ENCODE assay signal across 34 cellular contexts in genomic region chr17:5220074-5220473, GRCh38. TPM values are rescaled to one million over a fixed set of nuclear protein-coding genes. Genes with fewer than 3 reads are reported as not detected.
DNase-seq lines count a peak whose midpoint lies in the region; ATAC-seq, FAIRE-seq and TF ChIP-seq lines count a peak whose summit lies in the region.
"Had no signal": no experiment of that assay in that cellular context is flagged by ENCODE, and none has a peak within 500 bp of the region (broad histone marks: within the 10 kb centered on the region; RNA-seq: fewer than 3 reads in every experiment).

No MANE protein-coding gene starts in this region.

- H3K36me3 Mint-ChIP-seq in activated naive CD8-positive, alpha-beta T cell = no peaks in the 10 kb centered on the region
- H3K36me3 Mint-ChIP-seq in activated naive CD8-positive, alpha-beta T cell treated with anti-CD3 and anti-CD28 coated beads for 36 hours = peaks cover 7% of the 10 kb centered on the region
- peaks cover 32% of the 10 kb centered on the region for H3K36me3 Mint-ChIP-seq in CD8-positive, alpha-beta T cell
- no peaks in the 10 kb centered on the region for H3K36me3 Mint-ChIP-seq in natural killer cell treated with Interleukin-12 subunit alpha and Interleukin-12 subunit beta and Interleukin-15 and Interleukin-18, amount 100 ng/mL, for 72 hours

- H3K4me3 Mint-ChIP-seq in activated naive CD8-positive, alpha-beta T cell = no peak overlapping the region
- H3K4me3 Mint-ChIP-seq in activated naive CD8-positive, alpha-beta T cell treated with anti-CD3 and anti-CD28 coated beads for 36 hours = no peak overlapping the region
- no peak overlapping the region for H3K4me3 Mint-ChIP-seq in CD8-positive, alpha-beta T cell
- H3K4me3 Mint-ChIP-seq in natural killer cell treated with Interleukin-12 subunit alpha and Interleukin-12 subunit beta and Interleukin-15 and Interleukin-18, amount 100 ng/mL, for 72 hours = peak overlapping the region; percentile 34
- H3K4me3 Mint-ChIP-seq: activated CD4-positive, alpha-beta T cell treated with anti-CD3 and anti-CD28 coated beads for 36 hours; activated CD8-positive, alpha-beta T cell treated with anti-CD3 and anti-CD28 coated beads for 36 hours; activated naive CD4-positive, alpha-beta T cell treated with anti-CD3 and anti-CD28 coated beads, Interleukin-2, amount 50 U/mL, for 24 hours had no signal

- H3K27me3 Mint-ChIP-seq in activated naive CD8-positive, alpha-beta T cell = no peaks in the 10 kb centered on the region
- no peaks in the 10 kb centered on the region for H3K27me3 Mint-ChIP-seq in activated naive CD8-positive, alpha-beta T cell treated with anti-CD3 and anti-CD28 coated beads for 36 hours
- H3K27me3 Mint-ChIP-seq in CD8-positive, alpha-beta T cell (ENCODE audit: low read depth) = no peaks in the 10 kb centered on the region
- no peaks in the 10 kb centered on the region for H3K27me3 Mint-ChIP-seq in natural killer cell treated with Interleukin-12 subunit alpha and Interleukin-12 subunit beta and Interleukin-15 and Interleukin-18, amount 100 ng/mL, for 72 hours
- H3K27me3 Mint-ChIP-seq: activated CD4-positive, alpha-beta T cell treated with anti-CD3 and anti-CD28 coated beads for 36 hours; activated CD8-positive, alpha-beta T cell treated with anti-CD3 and anti-CD28 coated beads for 36 hours; activated naive CD4-positive, alpha-beta T cell treated with anti-CD3 and anti-CD28 coated beads, Interleukin-2, amount 50 U/mL, for 24 hours; naive thymus-derived CD4-positive, alpha-beta T cell had no signal

- POLR2A ChIA-PET in CD8-positive, alpha-beta T cell (lab: Charles Lee) = interaction anchor here (1.2 kb wide), 1 partner anchor 17 kb away, joined by 3 read pairs; no protein-coding TSS in a partner anchor

- no peaks in the 10 kb centered on the region for H3K9me3 Mint-ChIP-seq in activated naive CD8-positive, alpha-beta T cell (ENCODE audit: low read depth)
- no peaks in the 10 kb centered on the region for H3K9me3 Mint-ChIP-seq in activated naive CD8-positive, alpha-beta T cell treated with anti-CD3 and anti-CD28 coated beads for 36 hours
- no peaks in the 10 kb centered on the region for H3K9me3 Mint-ChIP-seq in CD8-positive, alpha-beta T cell
- H3K9me3 Mint-ChIP-seq in natural killer cell treated with Interleukin-12 subunit alpha and Interleukin-12 subunit beta and Interleukin-15 and Interleukin-18, amount 100 ng/mL, for 72 hours = no peaks in the 10 kb centered on the region
- H3K9me3 Mint-ChIP-seq: activated CD8-positive, alpha-beta T cell treated with anti-CD3 and anti-CD28 coated beads for 36 hours; activated naive CD4-positive, alpha-beta T cell treated with anti-CD3 and anti-CD28 coated beads, Interleukin-2, amount 50 U/mL, for 24 hours; naive thymus-derived CD4-positive, alpha-beta T cell had no signal

- WGBS in adrenal gland, 4 donors = 47 to 52% (median 50%) methylated on average over 5 of the region's 5 CpGs

- CTCF ChIA-PET in CD8-positive, alpha-beta T cell (lab: Charles Lee) = no interaction called here

- no peak for TF ChIP-seq CTCF in CD8-positive, alpha-beta T cell (IDR thresholded peaks at IDR 0.05)
- no peak for TF ChIP-seq CTCF in adrenal gland (IDR thresholded peaks at IDR 0.05)

- H3K36me3 ChIP-seq in CD8-positive, alpha-beta T cell (ENCODE audit: insufficient read depth, low read length) = no peaks in the 10 kb centered on the region
- H3K36me3 ChIP-seq in adrenal gland (replicated peaks in 1 of 2) = peaks cover 0 to 7% of the 10 kb centered on the region in 2 donors
- H3K36me3 ChIP-seq: colonic mucosa had no signal

- peaks cover 20% of the 10 kb centered on the region for H3K4me1 Mint-ChIP-seq in activated naive CD8-positive, alpha-beta T cell (ENCODE audit: low read depth)
- peaks cover 15% of the 10 kb centered on the region for H3K4me1 Mint-ChIP-seq in activated naive CD8-positive, alpha-beta T cell treated with anti-CD3 and anti-CD28 coated beads for 36 hours
- peaks cover 27% of the 10 kb centered on the region for H3K4me1 Mint-ChIP-seq in CD8-positive, alpha-beta T cell (ENCODE audit: low read depth)
- peaks cover 25 to 34% of the 10 kb centered on the region in 2 donors for H3K4me1 Mint-ChIP-seq in natural killer cell treated with Interleukin-12 subunit alpha and Interleukin-12 subunit beta and Interleukin-15 and Interleukin-18, amount 100 ng/mL, for 72 hours (ENCODE audit: low read depth in 2 of 2)

- H3K4me3 ChIP-seq in CD8-positive, alpha-beta T cell (ENCODE audit: low read depth, low read length) = no peak overlapping the region
- no peak overlapping the region for H3K4me3 ChIP-seq in adrenal gland
- H3K4me3 ChIP-seq: colonic mucosa, testis had no signal

- H3K27ac Mint-ChIP-seq in activated naive CD8-positive, alpha-beta T cell = peak overlapping the region; percentile 29
- H3K27ac Mint-ChIP-seq in activated naive CD8-positive, alpha-beta T cell treated with anti-CD3 and anti-CD28 coated beads for 36 hours = no peak overlapping the region
- H3K27ac Mint-ChIP-seq in CD8-positive, alpha-beta T cell = peak overlapping the region; percentile 8
- H3K27ac Mint-ChIP-seq in natural killer cell treated with Interleukin-12 subunit alpha and Interleukin-12 subunit beta and Interleukin-15 and Interleukin-18, amount 100 ng/mL, for 72 hours = peak overlapping the region; percentile 92 to 95
- H3K27ac Mint-ChIP-seq: activated CD4-positive, alpha-beta T cell treated with anti-CD3 and anti-CD28 coated beads for 36 hours; activated CD8-positive, alpha-beta T cell treated with anti-CD3 and anti-CD28 coated beads for 36 hours; activated naive CD4-positive, alpha-beta T cell treated with anti-CD3 and anti-CD28 coated beads, Interleukin-2, amount 50 U/mL, for 24 hours had no signal

- TF ChIP-seq POLR2A in adrenal gland (IDR thresholded peaks at IDR 0.05) (no peak), GM12892 (IDR thresholded peaks at IDR 0.05; ENCODE audit: low read depth, low read length) (no peak)

- H3K4me1 ChIP-seq in CD8-positive, alpha-beta T cell (ENCODE audit: insufficient read depth, low read length) = peaks cover 28% of the 10 kb centered on the region
- peaks cover 0 to 10% of the 10 kb centered on the region in 2 donors for H3K4me1 ChIP-seq in adrenal gland (replicated peaks in 1 of 2)
- H3K4me1 ChIP-seq: colonic mucosa, testis had no signal

- no peaks in the 10 kb centered on the region for H3K9me3 ChIP-seq in CD8-positive, alpha-beta T cell (ENCODE audit: low read length)
- no peaks in the 10 kb centered on the region for H3K9me3 ChIP-seq in adrenal gland (replicated peaks in 1 of 3)
- H3K9me3 ChIP-seq: colonic mucosa, testis had no signal

- intact Hi-C loops in CD8-positive, alpha-beta T cell (cut with DNase I, micrococcal nuclease) = loop anchor here in 1 of 2 experiments (2.0 kb wide), 1 partner anchor 17 kb away; no protein-coding TSS in a partner anchor
- intact Hi-C loops in adrenal gland (cut with DNase I) = no loop called here

- H3K27me3 ChIP-seq in CD8-positive, alpha-beta T cell (ENCODE audit: insufficient read depth, low read length) = no peaks in the 10 kb centered on the region
- H3K27me3 ChIP-seq in adrenal gland = no peaks in the 10 kb centered on the region
- H3K27me3 ChIP-seq: colonic mucosa, testis had no signal

- no peak for FAIRE-seq in GM12892 (lab: Jason Lieb, UNC)
- FAIRE-seq: A204.1, bronchial epithelial cell, GM12891, islet of Langerhans had no signal

- no peak for ATAC-seq in CD8-positive, alpha-beta T cell
- ATAC-seq in natural killer cell treated with Interleukin-12 subunit alpha and Interleukin-12 subunit beta and Interleukin-15 and Interleukin-18, amount 100 ng/mL, for 72 hours = no peak
- ATAC-seq in GM19035 (IDR thresholded peaks at IDR 0.05; ENCODE audit: unreplicated experiment) = no peak
- no peak for ATAC-seq in GM21528 (IDR thresholded peaks at IDR 0.05; ENCODE audit: low FRiP score, unreplicated experiment)
- ATAC-seq: activated CD4-positive, alpha-beta T cell treated with anti-CD3 and anti-CD28 coated beads for 36 hours; Panc1 had no signal

- no peak for DNase-seq in activated naive CD8-positive, alpha-beta T cell treated with anti-CD3 and anti-CD28 coated beads for 36 hours
- DNase-seq in CD8-positive, alpha-beta T cell = no peak
- DNase-seq in adrenal gland (peak in 6 of 7 donors; percentile 41 to 72 (median 56)), GM12892 (ENCODE audit: insufficient read length) (no peak)
- DNase-seq in natural killer cell treated with Interleukin-12 subunit alpha and Interleukin-12 subunit beta and Interleukin-15 and Interleukin-18, amount 100 ng/mL, for 72 hours (ENCODE audit: low spot score) = no peak
- DNase-seq: activated CD4-positive, alpha-beta T cell treated with anti-CD3 and anti-CD28 coated beads for 36 hours; activated CD8-positive, alpha-beta memory T cell treated with anti-CD3 and anti-CD28 coated beads, Interleukin-2, amount 50 U/mL, for 48 hours; activated CD8-positive, alpha-beta T cell treated with anti-CD3 and anti-CD28 coated beads for 36 hours; colonic mucosa; DMS153; effector CD4-positive, alpha-beta T cell; HCEC 1CT; midbrain; MV-4-11; naive thymus-derived CD4-positive, alpha-beta T cell; NCI-H1436 treated with DMSO at 0.1 percent for 48 hours; NCI-H2107; NCI-H345; NCI-H69; SIG-M5; stimulated activated naive CD4-positive, alpha-beta T cell treated with Interleukin-2 at 50 U/mL for 16 hours; SW 1271; testis had no signal

- no peak overlapping the region for H3K27ac ChIP-seq in CD8-positive, alpha-beta T cell (ENCODE audit: low read depth, low read length)
- H3K27ac ChIP-seq in adrenal gland = peak overlapping the region in 2 of 5 donors; percentile 5 to 22
- H3K27ac ChIP-seq: colonic mucosa, testis had no signal

RNA-seq across cellular contexts. Expression of gene SCIMP, which starts 14.6 kb away (rescaled TPM):
- total RNA-seq in activated naive CD8-positive, alpha-beta T cell treated with anti-CD3 and anti-CD28 coated beads for 36 hours = not detected
- total RNA-seq in CD8-positive, alpha-beta T cell = under 1 TPM; 0.14 to 0.19 TPM
- 10 to 100 TPM in 4 of 8 donors, 1 to 10 TPM in 4; 1.6 to 14.2 (median 11.1) TPM for total RNA-seq in adrenal gland
- 1 to 10 TPM in 2 of 3 donors, under 1 TPM in 1; 0.94 to 4.5 (median 1.7) TPM for polyA plus RNA-seq in adrenal gland
- total RNA-seq in natural killer cell treated with Interleukin-12 subunit alpha and Interleukin-12 subunit beta and Interleukin-15 and Interleukin-18, amount 100 ng/mL, for 72 hours = under 1 TPM in 1 of 2 donors, not detected in 1; 0.17 TPM
- polyA plus RNA-seq in GM12892 (2012; ENCODE audit: missing spikeins) = 91.2 TPM
- total RNA-seq: activated CD4-positive, alpha-beta T cell treated with anti-CD3 and anti-CD28 coated beads for 36 hours; bronchial epithelial cell; epithelial cell of proximal tubule; pulmonary artery endothelial cell had no signal

RNA-seq across cellular contexts. Expression of gene ZNF594, which starts 28.4 kb away (rescaled TPM):
- 1 to 10 TPM; 6.8 to 7.7 TPM for total RNA-seq in activated naive CD8-positive, alpha-beta T cell treated with anti-CD3 and anti-CD28 coated beads for 36 hours
- total RNA-seq in CD8-positive, alpha-beta T cell = 1 to 10 TPM; 3.2 to 3.3 TPM
- total RNA-seq in adrenal gland = 1 to 10 TPM in 7 of 8 donors, under 1 TPM in 1; 0.72 to 7.9 (median 5.6) TPM
- 1 to 10 TPM; 1.1 to 4.9 (median 2.7) TPM for polyA plus RNA-seq in adrenal gland
- 10 to 100 TPM in 1 of 2 donors, 1 to 10 TPM in 1; 9.8 to 19.7 TPM for total RNA-seq in natural killer cell treated with Interleukin-12 subunit alpha and Interleukin-12 subunit beta and Interleukin-15 and Interleukin-18, amount 100 ng/mL, for 72 hours
- 4.2 TPM for polyA plus RNA-seq in GM12892 (2012; ENCODE audit: missing spikeins)

Comparison
In these comparisons a context has a peak if more than half of its experiments do, and no peak if none do; other contexts are left out.
1. DNase-seq: peak in adrenal gland (6 of 7); none in activated naive CD8-positive, alpha-beta T cell treated with anti-CD3 and anti-CD28 coated beads for 36 hours (single experiment), CD8-positive, alpha-beta T cell (0 of 7), natural killer cell treated with Interleukin-12 subunit alpha and Interleukin-12 subunit beta and Interleukin-15 and Interleukin-18, amount 100 ng/mL, for 72 hours (single experiment) and GM12892 (single experiment).